In genomic region chr12:129934977-129935376, GRCh38 we compare ENCODE assay signal across 7 cellular contexts. TPM values are rescaled to one million over a fixed set of nuclear protein-coding genes. Genes with fewer than 3 reads are reported as not detected.
"Had no signal": no experiment of that assay in that cellular context is flagged by ENCODE, and none has a peak within 500 bp of the region (broad histone marks: within the 10 kb centered on the region; RNA-seq: fewer than 3 reads in every experiment).

No MANE protein-coding gene starts in this region.

- H3K4me1 Mint-ChIP-seq: IgD-negative memory B cell had no signal

- H3K4me3 ChIP-seq: K562 had no signal

- H3K27me3 Mint-ChIP-seq: IgD-negative memory B cell had no signal

- H3K27ac Mint-ChIP-seq: IgD-negative memory B cell had no signal

- DNase-seq: IMR-90, KBM-7 had no signal

- H3K36me3 Mint-ChIP-seq: IgD-negative memory B cell had no signal

- H3K27ac ChIP-seq: HL-60 had no signal

- ATAC-seq: K562 had no signal

- FAIRE-seq: HTR-8/SVneo, K562 had no signal

RNA-seq across cellular contexts. Expression of gene TMEM132D, which starts 31.2 kb away (rescaled TPM):
- total RNA-seq: HT-29, IMR-90, K562 had no signal
- polyA plus RNA-seq: IgD-negative memory B cell, IMR-90, K562 had no signal
